In genomic region chr1:226912587-226913176, GRCh38 we compare ENCODE assay signal across 9 cellular contexts. TPM values are rescaled to one million over a fixed set of nuclear protein-coding genes. Genes with fewer than 3 reads are reported as not detected.
DNase-seq lines count a peak whose midpoint lies in the region; ATAC-seq and TF ChIP-seq lines count a peak whose summit lies in the region.
"Had no signal": no experiment of that assay in that cellular context is flagged by ENCODE, and none has a peak within 500 bp of the region (broad histone marks: within the 10 kb centered on the region; RNA-seq: fewer than 3 reads in every experiment).

No MANE protein-coding gene starts in this region.

- H3K27me3 Mint-ChIP-seq in T-helper 17 cell: peaks cover 5% of the 10 kb centered on the region
- H3K27me3 Mint-ChIP-seq in chondrocyte (ENCODE audit: low read depth): no peaks in the 10 kb centered on the region
- H3K27me3 Mint-ChIP-seq: activated naive CD4-positive, alpha-beta T cell treated with anti-CD3 and anti-CD28 coated beads, Interleukin-2, amount 50 U/mL, for 24 hours had no signal

- no peak overlapping the region for H3K4me3 ChIP-seq in right lobe of liver

- no peak for TF ChIP-seq POLR2A in right lobe of liver (IDR thresholded peaks at IDR 0.05)

- H3K27ac Mint-ChIP-seq in T-helper 17 cell (no peak overlapping the region), chondrocyte (ENCODE audit: unreplicated experiment) (no peak overlapping the region)
- H3K27ac Mint-ChIP-seq: activated naive CD4-positive, alpha-beta T cell treated with anti-CD3 and anti-CD28 coated beads, Interleukin-2, amount 50 U/mL, for 24 hours had no signal

- H3K36me3 Mint-ChIP-seq in T-helper 17 cell (ENCODE audit: low read depth) (no peaks in the 10 kb centered on the region), chondrocyte (ENCODE audit: low read depth) (peaks cover 13% of the 10 kb centered on the region)
- H3K36me3 Mint-ChIP-seq: activated naive CD4-positive, alpha-beta T cell treated with anti-CD3 and anti-CD28 coated beads, Interleukin-2, amount 50 U/mL, for 24 hours had no signal

- H3K27ac ChIP-seq in right lobe of liver: no peak overlapping the region

- peak; percentile 39 for ATAC-seq in HG03175 (IDR thresholded peaks at IDR 0.05; ENCODE audit: unreplicated experiment)
- peak; percentile 45 for ATAC-seq in T-helper 17 cell
- peak; percentile 96 to 99 (median 98) for ATAC-seq in right lobe of liver
- no peak for ATAC-seq in GM21717 (IDR thresholded peaks at IDR 0.05; ENCODE audit: unreplicated experiment)

- no peaks in the 10 kb centered on the region for H3K9me3 Mint-ChIP-seq in chondrocyte (ENCODE audit: low read depth)
- H3K9me3 Mint-ChIP-seq: activated naive CD4-positive, alpha-beta T cell treated with anti-CD3 and anti-CD28 coated beads, Interleukin-2, amount 50 U/mL, for 24 hours had no signal

- H3K36me3 ChIP-seq in right lobe of liver: no peaks in the 10 kb centered on the region

- H3K27me3 ChIP-seq in right lobe of liver: no peaks in the 10 kb centered on the region

- DNase-seq in NCI-H748 (lab: John Stamatoyannopoulos, UW; ENCODE audit: unreplicated experiment) (peak; percentile 51), NCI-H748 treated with DMSO at 0.1 percent for 48 hours (lab: John Stamatoyannopoulos, UW) (no peak), T-helper 17 cell (peak in 1 of 3 donors; percentile 14), chondrocyte (ENCODE audit: low spot score) (no peak), right lobe of liver (peak; percentile 73 to 81 (median 74))
- peak; percentile 15 to 25 for DNase-seq in stimulated activated CD8-positive, alpha-beta memory T cell treated with anti-CD3 and anti-CD28 coated beads, Interleukin-7, amount 100 ng/mL, for 4 hours (ENCODE audit: low read depth in 2 of 2)

- H3K4me1 ChIP-seq in right lobe of liver: no peaks in the 10 kb centered on the region

- H3K4me1 Mint-ChIP-seq in T-helper 17 cell (no peaks in the 10 kb centered on the region), chondrocyte (ENCODE audit: low read depth) (no peaks in the 10 kb centered on the region)
- H3K4me1 Mint-ChIP-seq: activated naive CD4-positive, alpha-beta T cell treated with anti-CD3 and anti-CD28 coated beads, Interleukin-2, amount 50 U/mL, for 24 hours had no signal

- H3K9me3 ChIP-seq in T-helper 17 cell (ENCODE audit: control insufficient read depth, low read length, poor library complexity, severe bottlenecking): no peaks in the 10 kb centered on the region
- H3K9me3 ChIP-seq in right lobe of liver: no peaks in the 10 kb centered on the region

- H3K4me3 Mint-ChIP-seq in T-helper 17 cell (no peak overlapping the region), chondrocyte (ENCODE audit: unreplicated experiment) (no peak overlapping the region)
- H3K4me3 Mint-ChIP-seq: activated naive CD4-positive, alpha-beta T cell treated with anti-CD3 and anti-CD28 coated beads, Interleukin-2, amount 50 U/mL, for 24 hours had no signal

- WGBS in right lobe of liver (ENCODE audit: insufficient coverage, low coverage, low lambda C conversion rate, missing lambda C conversion rate): 24% methylated on average over 12 of the region's 13 CpGs

- intact Hi-C loops in right lobe of liver (cut with DNase I): no loop called here

- TF ChIP-seq CTCF in chondrocyte (IDR thresholded peaks at IDR 0.05) (peak; percentile 69), right lobe of liver (IDR thresholded peaks at IDR 0.05) (peak; percentile 70 to 93 (median 81))

RNA-seq across cellular contexts. Expression of gene COQ8A, which starts 27.4 kb away (rescaled TPM):
- total RNA-seq in T-helper 17 cell (10 to 100 TPM; 30.7 to 37.3 TPM), chondrocyte (6.6 to 10.2 TPM (median 7.4 TPM) in 3 replicates), right lobe of liver (10 to 100 TPM; 51.6 to 78.1 (median 69.6) TPM)

RNA-seq across cellular contexts. Expression of gene PSEN2, which starts 42.3 kb away (rescaled TPM):
- total RNA-seq in T-helper 17 cell: 1 to 10 TPM; 2.0 to 3.4 TPM
- 14.5 to 21.0 TPM (median 19.5 TPM) in 3 replicates for total RNA-seq in chondrocyte
- 10 to 100 TPM; 11.8 to 22.7 (median 15.7) TPM for total RNA-seq in right lobe of liver

Comparison
In these comparisons a context has a peak if more than half of its experiments do, and no peak if none do; other contexts are left out.
1. DNase-seq: peak in NCI-H748 (single experiment), right lobe of liver (3 of 3) and stimulated activated CD8-positive, alpha-beta memory T cell treated with anti-CD3 and anti-CD28 coated beads, Interleukin-7, amount 100 ng/mL, for 4 hours (2 of 2); none in NCI-H748 treated with DMSO at 0.1 percent for 48 hours (single experiment) and chondrocyte (single experiment).